1 cellular context compared by ENCODE assay signal in genomic region chr12:53365245-53365904, GRCh38.
TF ChIP-seq lines count a peak whose summit lies in the region.

No MANE protein-coding gene starts in this region.

TF ChIP-seq in IMR-90, 13 proteins besides CTCF, POLR2A, EP300 and RAD21:
- peak; percentile 66 for TF ChIP-seq CEBPB (IDR thresholded peaks at IDR 0.05; ENCODE audit: low read depth, low read length)
- TF ChIP-seq RCOR1 (IDR thresholded peaks at IDR 0.05; ENCODE audit: insufficient replicate concordance, low read length): no peak
